24 cellular contexts compared by ENCODE assay signal in the genomic region with DNA sequence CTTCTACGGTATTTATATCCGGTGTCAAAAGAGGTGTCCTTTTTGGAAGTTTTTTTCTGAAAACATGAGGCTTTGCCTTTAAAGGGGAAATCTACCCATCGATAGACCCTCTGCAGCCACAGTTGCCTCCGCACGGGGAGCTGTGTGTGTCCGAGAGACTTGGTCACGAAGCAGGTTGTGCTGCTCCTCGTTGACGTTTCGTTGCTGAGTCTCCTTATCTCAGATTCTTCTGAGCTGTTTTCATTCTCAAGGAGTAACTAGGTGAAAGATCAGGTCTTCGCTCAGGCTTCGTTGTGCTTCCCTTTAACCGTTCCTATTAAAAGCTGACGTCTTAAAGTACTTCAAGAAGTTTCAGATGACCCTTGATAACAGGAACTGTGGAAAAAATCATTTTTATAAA.
"Had no signal": no experiment of that assay in that cellular context is flagged by ENCODE, and none has a peak within 500 bp of the region (broad histone marks: within the 10 kb centered on the region; RNA-seq: fewer than 3 reads in every experiment).

No MANE protein-coding gene starts in this region.

- H3K27ac ChIP-seq: colonic mucosa, coronary artery, dorsolateral prefrontal cortex, epithelial cell of prostate, esophagus muscularis mucosa, esophagus squamous epithelium, foreskin keratinocyte, gastrocnemius medialis, gastroesophageal sphincter, heart left ventricle, heart right ventricle had no signal

- ATAC-seq: effector memory CD8-positive, alpha-beta T cell; esophagus mucosa; foreskin keratinocyte; gastrocnemius medialis; gastroesophageal sphincter; heart left ventricle; heart right ventricle had no signal

- H3K9me3 Mint-ChIP-seq: dendritic cell treated with granulocyte-macrophage colony-stimulating factor and Interleukin-4, amounts not matched to agents 40 ng/mL and 50 ng/mL, for 4 days; effector memory CD8-positive, alpha-beta T cell had no signal

- H3K4me1 ChIP-seq: colonic mucosa, foreskin keratinocyte, gastrocnemius medialis, heart left ventricle had no signal

- H3K4me3 ChIP-seq: colonic mucosa, coronary artery, dorsolateral prefrontal cortex, esophagus muscularis mucosa, esophagus squamous epithelium, gastrocnemius medialis, gastroesophageal sphincter, heart left ventricle, heart right ventricle had no signal

- H3K9me3 ChIP-seq: colonic mucosa, esophagus muscularis mucosa, esophagus squamous epithelium, gastrocnemius medialis, gastroesophageal sphincter, heart left ventricle, heart right ventricle had no signal

- H3K27me3 ChIP-seq: colonic mucosa, dorsolateral prefrontal cortex, esophagus muscularis mucosa, esophagus squamous epithelium, foreskin keratinocyte, gastrocnemius medialis, gastroesophageal sphincter, heart left ventricle, heart right ventricle had no signal

- H3K27ac Mint-ChIP-seq: dendritic cell treated with granulocyte-macrophage colony-stimulating factor and Interleukin-4, amounts not matched to agents 40 ng/mL and 50 ng/mL, for 4 days had no signal

- H3K36me3 ChIP-seq: colonic mucosa had no signal

- DNase-seq: colonic mucosa; cortex of kidney; dermis blood vessel endothelial cell; dorsolateral prefrontal cortex; effector CD4-positive, alpha-beta T cell; effector CD8-positive, alpha-beta T cell; effector memory CD4-positive, alpha-beta T cell; effector memory CD8-positive, alpha-beta T cell; erythroblast; esophagus squamous epithelium; foreskin fibroblast; foreskin keratinocyte; foreskin melanocyte; gastrocnemius medialis; glutamatergic neuron; head of caudate nucleus; heart left ventricle; heart right ventricle had no signal

- H3K4me3 Mint-ChIP-seq: dendritic cell treated with granulocyte-macrophage colony-stimulating factor and Interleukin-4, amounts not matched to agents 40 ng/mL and 50 ng/mL, for 4 days; effector memory CD8-positive, alpha-beta T cell had no signal

- H3K27me3 Mint-ChIP-seq: dendritic cell treated with granulocyte-macrophage colony-stimulating factor and Interleukin-4, amounts not matched to agents 40 ng/mL and 50 ng/mL, for 4 days; effector memory CD8-positive, alpha-beta T cell had no signal
